ENCODE assay signal across 1 cellular context in the genomic region with DNA sequence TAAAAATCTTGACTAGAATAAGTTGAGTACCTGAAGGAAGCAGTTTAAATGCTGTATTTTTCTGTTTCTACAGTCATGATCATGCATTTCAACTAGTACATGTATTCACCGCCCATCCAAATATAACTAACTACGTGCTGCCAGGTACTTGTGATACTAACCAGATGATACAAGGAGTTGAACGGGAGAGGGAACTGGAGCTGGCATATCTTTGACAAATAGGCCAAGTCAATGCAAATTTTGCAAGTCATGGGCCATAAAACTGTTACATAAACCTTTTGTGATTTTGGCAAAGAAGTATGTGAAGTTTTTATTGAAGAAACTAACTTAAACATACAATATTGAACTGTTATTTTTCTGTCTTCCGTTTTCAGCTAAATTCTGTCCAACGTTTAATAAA.
TF ChIP-seq lines count a peak whose summit lies in the region.

No MANE protein-coding gene starts in this region.

TF ChIP-seq in HepG2, 621 proteins besides CTCF, POLR2A, EP300 and RAD21:
- TF ChIP-seq NFE2L2 (IDR thresholded peaks at IDR 0.05; ENCODE audit: low read length) (peak; percentile 76), ZBTB1 (CRISPR knock-in tag; IDR thresholded peaks at IDR 0.05; ENCODE audit: borderline replicate concordance) (no peak)
